In the genomic region with DNA sequence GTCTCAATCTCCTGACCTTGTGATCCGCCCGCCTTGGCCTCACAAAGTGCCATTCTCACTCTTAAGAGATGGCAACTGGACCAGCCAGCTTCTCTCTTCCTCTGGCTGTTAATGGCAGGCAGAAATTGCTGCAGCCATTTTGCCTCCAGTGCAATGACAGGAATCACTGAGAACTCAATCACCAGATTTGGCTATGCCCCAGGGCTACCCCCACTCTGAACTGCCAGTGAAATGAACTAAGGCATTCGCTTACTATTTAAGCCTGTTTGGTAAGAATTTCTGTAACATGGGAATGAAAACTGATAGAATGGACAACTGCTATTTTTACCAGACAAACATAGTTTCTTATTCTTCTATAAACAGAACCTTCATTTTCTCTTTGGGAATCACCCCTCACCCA, we compare ENCODE assay signal across 25 cellular contexts.
"Had no signal": no experiment of that assay in that cellular context is flagged by ENCODE, and none has a peak within 500 bp of the region (broad histone marks: within the 10 kb centered on the region; RNA-seq: fewer than 3 reads in every experiment).

No MANE protein-coding gene starts in this region.

- H3K4me3 ChIP-seq: dorsolateral prefrontal cortex, gastroesophageal sphincter, heart left ventricle, hepatocyte, mucosa of descending colon, ovary, psoas muscle, skin epidermis, spleen, thoracic aorta, transverse colon had no signal

- ATAC-seq: gastroesophageal sphincter; heart left ventricle; left lobe of liver; mucosa of descending colon; psoas muscle; right cardiac atrium; stimulated activated memory B cell treated with anti-CD40 and anti-IgM and Interleukin-4, amounts not matched to agents 10 μg/mL and 1 μg/mL and 100 μg/mL, for 72 hours had no signal

- H3K27ac ChIP-seq: dorsolateral prefrontal cortex, gastroesophageal sphincter, heart left ventricle, hepatocyte, ovary, psoas muscle, skin epidermis, spleen, thoracic aorta, transverse colon had no signal

- H3K27ac Mint-ChIP-seq: mesothelial cell of epicardium; stimulated activated memory B cell treated with anti-CD40 and anti-IgM and Interleukin-4, amounts not matched to agents 10 μg/mL and 1 μg/mL and 100 μg/mL, for 72 hours; stimulated activated naive CD8-positive, alpha-beta T cell treated with anti-CD3 and anti-CD28 coated beads, Interleukin-15, Interleukin-2, amounts not matched to agents 100 ng/mL and 50 ng/mL, for 24 hours had no signal

- H2AFZ ChIP-seq: hepatocyte had no signal

- H3K4me1 Mint-ChIP-seq: mesothelial cell of epicardium, nephron had no signal

- H3K27me3 Mint-ChIP-seq: naive B cell; stimulated activated naive CD8-positive, alpha-beta T cell treated with anti-CD3 and anti-CD28 coated beads, Interleukin-15, Interleukin-2, amounts not matched to agents 100 ng/mL and 50 ng/mL, for 24 hours had no signal

- FAIRE-seq: colon, kidney had no signal

- H3K36me3 ChIP-seq: gastroesophageal sphincter, heart left ventricle, ovary, thoracic aorta, transverse colon had no signal

- H3K4me3 Mint-ChIP-seq: mesothelial cell of epicardium; naive B cell; nephron; stimulated activated memory B cell treated with anti-CD40 and anti-IgM and Interleukin-4, amounts not matched to agents 10 μg/mL and 1 μg/mL and 100 μg/mL, for 72 hours; stimulated activated naive CD8-positive, alpha-beta T cell treated with anti-CD3 and anti-CD28 coated beads, Interleukin-15, Interleukin-2, amounts not matched to agents 100 ng/mL and 50 ng/mL, for 24 hours had no signal

- H3K9me3 ChIP-seq: gastroesophageal sphincter, heart left ventricle, mucosa of descending colon, ovary, psoas muscle, spleen, thoracic aorta, transverse colon had no signal

- DNase-seq: dorsolateral prefrontal cortex; effector CD4-positive, alpha-beta T cell; heart left ventricle; kidney; mesenchymal stem cell; mucosa of descending colon; naive B cell; nucleus accumbens; ovary; posterior cingulate gyrus; psoas muscle; right cardiac atrium; spleen; stimulated activated CD4-positive, alpha-beta T cell treated with anti-CD3 and anti-CD28 coated beads, Interleukin-4, amount 100 ng/mL, for 4 hours; transverse colon had no signal

- H3K27me3 ChIP-seq: dorsolateral prefrontal cortex, gastroesophageal sphincter, heart left ventricle, hepatocyte, ovary, spleen, transverse colon had no signal

- H3K4me2 ChIP-seq: hepatocyte had no signal

- H3K9me3 Mint-ChIP-seq: naive B cell; stimulated activated memory B cell treated with anti-CD40 and anti-IgM and Interleukin-4, amounts not matched to agents 10 μg/mL and 1 μg/mL and 100 μg/mL, for 72 hours; stimulated activated naive CD8-positive, alpha-beta T cell treated with anti-CD3 and anti-CD28 coated beads, Interleukin-15, Interleukin-2, amounts not matched to agents 100 ng/mL and 50 ng/mL, for 24 hours had no signal
